In genomic region chr15:78879517-78880241, GRCh38 we compare ENCODE assay signal across 13 cellular contexts. TPM values are rescaled to one million over a fixed set of nuclear protein-coding genes. Genes with fewer than 3 reads are reported as not detected.
A peak's percentile ranks its signal among the peaks of the same experiment; 100 is the strongest.
DNase-seq lines count a peak whose midpoint lies in the region; ATAC-seq and TF ChIP-seq lines count a peak whose summit lies in the region.
"Had no signal": no experiment of that assay in that cellular context is flagged by ENCODE, and none has a peak within 500 bp of the region (broad histone marks: within the 10 kb centered on the region; RNA-seq: fewer than 3 reads in every experiment).

No MANE protein-coding gene starts in this region.

- no peak for ATAC-seq in activated B cell treated with CpG ODN at 0.5 μM for 24 hours (ENCODE audit: low read depth)

- no peak for DNase-seq in left ventricle myocardium inferior
- no peak for DNase-seq in cardiac septum (ENCODE audit: low spot score)
- no peak for DNase-seq in activated B cell treated with CpG ODN at 0.5 μM for 24 hours
- DNase-seq in immature natural killer cell = no peak
- DNase-seq in tibial artery = no peak
- DNase-seq in GM19238 (ENCODE audit: insufficient read length, low spot score) = no peak
- no peak for DNase-seq in A172 (ENCODE audit: low spot score)
- no peak for DNase-seq in NCI-H2171 (lab: John Stamatoyannopoulos, UW)
- DNase-seq: activated CD8-positive, alpha-beta memory T cell treated with anti-CD3 and anti-CD28 coated beads, Interleukin-2, amount 50 U/mL, for 4 hours; NCI-H1694 treated with DMSO at 0.1 percent for 48 hours; SHP77 treated with DMSO at 0.1 percent for 48 hours had no signal

- POLR2A ChIA-PET in activated B cell treated with CpG ODN at 0.5 μM for 24 hours (lab: Charles Lee) = no interaction called here

- peaks cover 95% of the 10 kb centered on the region for H3K4me1 ChIP-seq in left ventricle myocardium inferior
- H3K4me1 ChIP-seq in tibial artery = peaks cover 3 to 94% (median 63%) of the 10 kb centered on the region in 4 donors

- H3K9me3 Mint-ChIP-seq in activated B cell treated with CpG ODN at 0.5 μM for 24 hours (no peaks in the 10 kb centered on the region), immature natural killer cell (no peaks in the 10 kb centered on the region)

- peaks cover 62% of the 10 kb centered on the region for H3K4me1 Mint-ChIP-seq in activated B cell treated with CpG ODN at 0.5 μM for 24 hours
- H3K4me1 Mint-ChIP-seq in immature natural killer cell = peaks cover 79 to 93% of the 10 kb centered on the region in 2 donors

- H3K27me3 ChIP-seq in left ventricle myocardium inferior (ENCODE audit: low read depth) = no peaks in the 10 kb centered on the region
- H3K27me3 ChIP-seq in tibial artery = no peaks in the 10 kb centered on the region

- H3K27ac ChIP-seq in left ventricle myocardium inferior (replicated peaks) (peak overlapping the region; percentile 5), tibial artery (peak overlapping the region; percentile 24 to 29)
- H3K27ac ChIP-seq: C4-2B, parathyroid adenoma had no signal

- TF ChIP-seq CTCF in left ventricle myocardium inferior (IDR thresholded peaks at IDR 0.05; ENCODE audit: borderline replicate concordance) (no peak), activated B cell treated with CpG ODN at 0.5 μM for 24 hours (IDR thresholded peaks at IDR 0.05) (no peak), tibial artery (IDR thresholded peaks at IDR 0.05) (no peak)

- H3K4me3 Mint-ChIP-seq in activated B cell treated with CpG ODN at 0.5 μM for 24 hours = no peak overlapping the region
- H3K4me3 Mint-ChIP-seq in immature natural killer cell = peak overlapping the region in 4 of 5 donors; percentile 10 to 66 (median 44)

- H3K9me3 ChIP-seq in left ventricle myocardium inferior (replicated peaks) (no peaks in the 10 kb centered on the region), tibial artery (no peaks in the 10 kb centered on the region)

- no peaks in the 10 kb centered on the region for H3K27me3 Mint-ChIP-seq in activated B cell treated with CpG ODN at 0.5 μM for 24 hours
- peaks cover 0 to 5% (median 0%) of the 10 kb centered on the region in 3 donors for H3K27me3 Mint-ChIP-seq in immature natural killer cell (ENCODE audit: low read depth in 3 of 3)

- H3K4me3 ChIP-seq in left ventricle myocardium inferior (no peak overlapping the region), tibial artery (no peak overlapping the region)

- H3K36me3 ChIP-seq in left ventricle myocardium inferior (peaks cover 23% of the 10 kb centered on the region), tibial artery (peaks cover 17 to 29% (median 21%) of the 10 kb centered on the region in 3 donors)

- intact Hi-C loops in left ventricle myocardium inferior (cut with micrococcal nuclease) (no loop called here), cardiac septum (cut with DNase I) (no loop called here), activated B cell treated with CpG ODN at 0.5 μM for 24 hours (cut with micrococcal nuclease) (loop anchor here (2.0 kb wide), 1 partner anchor 13 kb away; no protein-coding TSS in a partner anchor), tibial artery (cut with DNase I; ENCODE audit: low total_unique reads) (loop anchor here (5.0 to 10.0 kb wide), 3 partner anchors 125 to 897 kb away; partner anchors contain the start of gene DNAJA4)

- H3K27ac Mint-ChIP-seq in activated B cell treated with CpG ODN at 0.5 μM for 24 hours (peak overlapping the region; percentile 35), immature natural killer cell (peak overlapping the region in 4 of 6 donors; percentile 26 to 80 (median 53))

- CTCF ChIA-PET in activated B cell treated with CpG ODN at 0.5 μM for 24 hours (lab: Charles Lee) = interaction anchor here (0.6 to 0.9 kb wide), 4 partner anchors 22 to 169 kb away, joined by 4 to 8 read pairs (median 4); no protein-coding TSS in a partner anchor

- H3K36me3 Mint-ChIP-seq in activated B cell treated with CpG ODN at 0.5 μM for 24 hours (ENCODE audit: low read depth) (peaks cover 55% of the 10 kb centered on the region), immature natural killer cell (peaks cover 4 to 10% (median 7%) of the 10 kb centered on the region in 3 donors)

RNA-seq across cellular contexts. Expression of gene MORF4L1, which starts 7.0 kb away (rescaled TPM):
- total RNA-seq in left ventricle myocardium inferior = 310 TPM
- 335 TPM for total RNA-seq in cardiac septum
- 271 and 287 TPM in 2 replicates for total RNA-seq in activated B cell treated with CpG ODN at 0.5 μM for 24 hours
- 100 to 1,000 TPM; 235 to 280 (median 253) TPM for polyA plus RNA-seq in immature natural killer cell
- total RNA-seq in A172 (2014; rRNA removed; shearing (Covaris generic)) = 261 and 441 TPM in 2 replicates

Comparison
In these comparisons a context has a peak if more than half of its experiments do, and no peak if none do; other contexts are left out.
1. intact Hi-C loops: an anchor here in activated B cell treated with CpG ODN at 0.5 μM for 24 hours (2.0 kb wide) and tibial artery (5.0 to 10.0 kb wide); none called in left ventricle myocardium inferior and cardiac septum.